ENCODE assay signal across 1 cellular context in the genomic region with DNA sequence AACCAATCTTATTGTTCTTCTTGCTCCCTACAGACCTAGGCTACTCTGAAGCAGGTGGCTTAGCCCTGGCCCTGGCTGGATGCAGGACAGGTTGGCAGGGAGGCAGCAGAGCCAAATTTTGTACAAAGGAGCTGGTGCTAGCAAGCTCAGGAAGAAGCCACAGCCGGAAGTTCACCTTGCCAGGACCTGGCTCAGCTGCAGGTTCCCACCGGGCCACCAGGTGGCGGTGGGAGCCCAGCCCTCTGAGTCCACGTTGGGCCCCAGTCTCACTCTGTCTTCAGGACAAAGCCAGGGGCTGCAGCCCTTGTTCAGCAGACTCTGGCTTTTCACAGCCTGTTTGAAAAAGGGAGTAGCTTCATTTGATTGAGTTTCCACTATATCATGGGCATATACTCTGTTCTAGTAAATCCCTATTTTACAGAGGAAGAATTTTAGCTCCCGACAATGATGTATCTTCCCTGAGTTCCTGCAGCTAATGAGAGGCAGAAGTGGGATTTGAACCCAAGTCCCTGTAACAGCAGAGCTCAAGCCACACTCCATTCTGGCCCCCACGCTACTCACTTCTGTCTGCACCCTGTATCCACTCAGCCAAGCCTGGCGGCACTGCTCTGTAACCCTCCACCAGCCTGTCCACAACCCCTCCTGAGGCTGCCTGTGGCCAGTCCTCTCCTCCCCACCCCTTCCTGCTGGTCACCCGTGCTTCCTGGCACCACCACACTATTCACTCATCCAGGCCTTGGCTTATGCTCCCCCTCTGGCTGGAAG.
TF ChIP-seq lines count a peak whose summit lies in the region.

No MANE protein-coding gene starts in this region.

TF ChIP-seq in IMR-90, 13 proteins besides CTCF, POLR2A, EP300 and RAD21 (continued from another document):
- TF ChIP-seq CHD1 (IDR thresholded peaks at IDR 0.05; ENCODE audit: low read depth, low read length) = no peak
